In the genomic region with DNA sequence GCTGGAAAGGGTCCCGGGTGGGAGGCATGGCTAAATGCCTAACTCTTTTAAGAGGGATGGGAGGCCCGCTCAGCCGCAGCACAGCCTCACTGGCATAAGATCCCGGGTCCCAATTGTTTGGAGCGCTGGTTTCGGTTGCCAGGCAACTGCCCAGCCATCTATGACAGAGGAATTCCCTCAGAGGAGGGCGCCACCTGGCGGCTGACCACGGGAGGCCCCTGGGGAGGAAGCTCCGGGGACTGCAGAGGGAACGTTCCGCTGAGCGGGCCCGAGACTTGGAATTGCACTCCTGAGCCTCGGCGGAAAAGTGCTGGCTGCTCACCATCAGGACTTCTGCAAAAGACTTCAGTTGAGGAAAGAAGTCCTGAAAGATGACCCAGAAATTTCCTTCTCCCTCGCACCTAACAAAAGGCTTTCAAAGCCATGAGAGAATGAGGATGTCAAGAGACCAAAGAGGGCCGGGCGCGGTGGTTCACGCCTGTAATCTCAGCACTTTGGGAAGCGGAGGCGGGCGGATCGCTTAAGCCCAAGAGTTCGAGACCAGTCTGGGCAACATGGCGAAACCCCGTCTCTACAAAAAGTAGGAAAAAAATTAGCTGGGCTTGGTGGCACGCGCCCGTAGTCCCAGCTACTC, we compare ENCODE assay signal across 1 cellular context.
TF ChIP-seq lines count a peak whose summit lies in the region.

No MANE protein-coding gene starts in this region.

TF ChIP-seq in HepG2, 621 proteins besides CTCF, POLR2A, EP300 and RAD21 (continued from another document and continues in another):
- TF ChIP-seq, protein P1, sequence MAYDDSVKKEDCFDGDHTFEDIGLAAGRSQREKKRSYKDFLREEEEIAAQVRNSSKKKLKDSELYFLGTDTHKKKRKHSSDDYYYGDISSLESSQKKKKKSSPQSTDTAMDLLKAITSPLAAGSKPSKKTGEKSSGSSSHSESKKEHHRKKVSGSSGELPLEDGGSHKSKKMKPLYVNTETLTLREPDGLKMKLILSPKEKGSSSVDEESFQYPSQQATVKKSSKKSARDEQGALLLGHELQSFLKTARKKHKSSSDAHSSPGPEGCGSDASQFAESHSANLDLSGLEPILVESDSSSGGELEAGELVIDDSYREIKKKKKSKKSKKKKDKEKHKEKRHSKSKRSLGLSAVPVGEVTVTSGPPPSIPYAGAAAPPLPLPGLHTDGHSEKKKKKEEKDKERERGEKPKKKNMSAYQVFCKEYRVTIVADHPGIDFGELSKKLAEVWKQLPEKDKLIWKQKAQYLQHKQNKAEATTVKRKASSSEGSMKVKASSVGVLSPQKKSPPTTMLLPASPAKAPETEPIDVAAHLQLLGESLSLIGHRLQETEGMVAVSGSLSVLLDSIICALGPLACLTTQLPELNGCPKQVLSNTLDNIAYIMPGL (CRISPR knock-in tag; IDR thresholded peaks at IDR 0.05; ENCODE audit: borderline replicate concordance in 1 of 2, low read depth in 1 of 2): peak in 1 of 2 experiments; percentile 68; a peak in 1 of 4 replicates
- TF ChIP-seq RFX1 (IDR thresholded peaks at IDR 0.05) (peak; percentile 80), ZNF263 (CRISPR knock-in tag; IDR thresholded peaks at IDR 0.05) (peak; percentile 66; the same call in 1 of the 2 replicates), ZNF792 (CRISPR knock-in tag; IDR thresholded peaks at IDR 0.05) (0 out of 2 replicates have a peak, but pooled peaks have one; percentile 42), SP140L (CRISPR knock-in tag; IDR thresholded peaks at IDR 0.05; ENCODE audit: borderline replicate concordance) (0 out of 2 replicates have a peak, but pooled peaks have one; percentile 37), ZFP62 (CRISPR knock-in tag; IDR thresholded peaks at IDR 0.05) (no peak), MYC (CRISPR knock-in tag; IDR thresholded peaks at IDR 0.05; ENCODE audit: borderline replicate concordance) (peak; percentile 31; the same call in 1 of the 2 replicates), ZNF615 (CRISPR knock-in tag; IDR thresholded peaks at IDR 0.05; ENCODE audit: borderline replicate concordance) (no peak), MEIS2 (CRISPR knock-in tag; IDR thresholded peaks at IDR 0.05) (no peak), MED1 (CRISPR knock-in tag; IDR thresholded peaks at IDR 0.05) (0 out of 2 replicates have a peak, but pooled peaks have one; percentile 33), KLF16 (CRISPR knock-in tag; IDR thresholded peaks at IDR 0.05) (peak in 1 of 2 experiments; percentile 69; a peak in 1 of 4 replicates), ZNF788 (CRISPR knock-in tag; IDR thresholded peaks at IDR 0.05; ENCODE audit: borderline replicate concordance) (no peak), ZNF747 (CRISPR knock-in tag; IDR thresholded peaks at IDR 0.05; ENCODE audit: borderline replicate concordance) (no peak), CBFB (CRISPR knock-in tag; IDR thresholded peaks at IDR 0.05) (peak; percentile 72; the same call in 1 of the 2 replicates), PPARG (CRISPR knock-in tag; conservative IDR thresholded peaks at IDR 0.05) (peak; percentile 49; the same call in 1 of the 2 replicates), ZNF24 (IDR thresholded peaks at IDR 0.05) (no peak), ZFP36 (IDR thresholded peaks at IDR 0.05; ENCODE audit: borderline replicate concordance, low read depth, low read length, partially characterized antibody) (peak; percentile 3), KDM3A (CRISPR knock-in tag; IDR thresholded peaks at IDR 0.05; ENCODE audit: low read depth) (peak; percentile 65; the same call in 1 of the 2 replicates), ZNF331 (CRISPR knock-in tag; IDR thresholded peaks at IDR 0.05) (0 out of 2 replicates have a peak, but pooled peaks have one; percentile 18), XRCC5 (optimal IDR thresholded peaks at IDR 0.05; ENCODE audit: low read length) (peak; percentile 90), TARDBP (CRISPR knock-in tag; IDR thresholded peaks at IDR 0.05) (0 out of 2 replicates have a peak, but pooled peaks have one; percentile 35), TOE1 (CRISPR knock-in tag; IDR thresholded peaks at IDR 0.05) (no peak), HIVEP1 (CRISPR knock-in tag; IDR thresholded peaks at IDR 0.05) (no peak), SALL1 (CRISPR knock-in tag; IDR thresholded peaks at IDR 0.05) (peak; percentile 66), ZMYM4 (CRISPR knock-in tag; IDR thresholded peaks at IDR 0.05) (peak; percentile 66; the same call in 1 of the 2 replicates)
- TF ChIP-seq, protein P2, sequence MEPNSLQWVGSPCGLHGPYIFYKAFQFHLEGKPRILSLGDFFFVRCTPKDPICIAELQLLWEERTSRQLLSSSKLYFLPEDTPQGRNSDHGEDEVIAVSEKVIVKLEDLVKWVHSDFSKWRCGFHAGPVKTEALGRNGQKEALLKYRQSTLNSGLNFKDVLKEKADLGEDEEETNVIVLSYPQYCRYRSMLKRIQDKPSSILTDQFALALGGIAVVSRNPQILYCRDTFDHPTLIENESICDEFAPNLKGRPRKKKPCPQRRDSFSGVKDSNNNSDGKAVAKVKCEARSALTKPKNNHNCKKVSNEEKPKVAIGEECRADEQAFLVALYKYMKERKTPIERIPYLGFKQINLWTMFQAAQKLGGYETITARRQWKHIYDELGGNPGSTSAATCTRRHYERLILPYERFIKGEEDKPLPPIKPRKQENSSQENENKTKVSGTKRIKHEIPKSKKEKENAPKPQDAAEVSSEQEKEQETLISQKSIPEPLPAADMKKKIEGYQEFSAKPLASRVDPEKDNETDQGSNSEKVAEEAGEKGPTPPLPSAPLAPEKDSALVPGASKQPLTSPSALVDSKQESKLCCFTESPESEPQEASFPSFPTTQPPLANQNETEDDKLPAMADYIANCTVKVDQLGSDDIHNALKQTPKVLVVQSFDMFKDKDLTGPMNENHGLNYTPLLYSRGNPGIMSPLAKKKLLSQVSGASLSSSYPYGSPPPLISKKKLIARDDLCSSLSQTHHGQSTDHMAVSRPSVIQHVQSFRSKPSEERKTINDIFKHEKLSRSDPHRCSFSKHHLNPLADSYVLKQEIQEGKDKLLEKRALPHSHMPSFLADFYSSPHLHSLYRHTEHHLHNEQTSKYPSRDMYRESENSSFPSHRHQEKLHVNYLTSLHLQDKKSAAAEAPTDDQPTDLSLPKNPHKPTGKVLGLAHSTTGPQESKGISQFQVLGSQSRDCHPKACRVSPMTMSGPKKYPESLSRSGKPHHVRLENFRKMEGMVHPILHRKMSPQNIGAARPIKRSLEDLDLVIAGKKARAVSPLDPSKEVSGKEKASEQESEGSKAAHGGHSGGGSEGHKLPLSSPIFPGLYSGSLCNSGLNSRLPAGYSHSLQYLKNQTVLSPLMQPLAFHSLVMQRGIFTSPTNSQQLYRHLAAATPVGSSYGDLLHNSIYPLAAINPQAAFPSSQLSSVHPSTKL (CRISPR knock-in tag; IDR thresholded peaks at IDR 0.05): peak; percentile 42; the same call in 1 of the 2 replicates
- TF ChIP-seq, protein P3, sequence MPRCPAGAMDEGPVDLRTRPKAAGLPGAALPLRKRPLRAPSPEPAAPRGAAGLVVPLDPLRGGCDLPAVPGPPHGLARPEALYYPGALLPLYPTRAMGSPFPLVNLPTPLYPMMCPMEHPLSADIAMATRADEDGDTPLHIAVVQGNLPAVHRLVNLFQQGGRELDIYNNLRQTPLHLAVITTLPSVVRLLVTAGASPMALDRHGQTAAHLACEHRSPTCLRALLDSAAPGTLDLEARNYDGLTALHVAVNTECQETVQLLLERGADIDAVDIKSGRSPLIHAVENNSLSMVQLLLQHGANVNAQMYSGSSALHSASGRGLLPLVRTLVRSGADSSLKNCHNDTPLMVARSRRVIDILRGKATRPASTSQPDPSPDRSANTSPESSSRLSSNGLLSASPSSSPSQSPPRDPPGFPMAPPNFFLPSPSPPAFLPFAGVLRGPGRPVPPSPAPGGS (CRISPR knock-in tag; IDR thresholded peaks at IDR 0.05): no peak
- TF ChIP-seq, protein P4, sequence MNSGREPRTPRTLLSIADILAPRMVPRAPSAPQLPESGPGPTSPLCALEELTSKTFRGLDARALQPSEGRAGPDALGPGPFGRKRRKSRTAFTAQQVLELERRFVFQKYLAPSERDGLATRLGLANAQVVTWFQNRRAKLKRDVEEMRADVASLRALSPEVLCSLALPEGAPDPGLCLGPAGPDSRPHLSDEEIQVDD (CRISPR knock-in tag; IDR thresholded peaks at IDR 0.05; ENCODE audit: borderline replicate concordance): no peak
- TF ChIP-seq, protein P5, sequence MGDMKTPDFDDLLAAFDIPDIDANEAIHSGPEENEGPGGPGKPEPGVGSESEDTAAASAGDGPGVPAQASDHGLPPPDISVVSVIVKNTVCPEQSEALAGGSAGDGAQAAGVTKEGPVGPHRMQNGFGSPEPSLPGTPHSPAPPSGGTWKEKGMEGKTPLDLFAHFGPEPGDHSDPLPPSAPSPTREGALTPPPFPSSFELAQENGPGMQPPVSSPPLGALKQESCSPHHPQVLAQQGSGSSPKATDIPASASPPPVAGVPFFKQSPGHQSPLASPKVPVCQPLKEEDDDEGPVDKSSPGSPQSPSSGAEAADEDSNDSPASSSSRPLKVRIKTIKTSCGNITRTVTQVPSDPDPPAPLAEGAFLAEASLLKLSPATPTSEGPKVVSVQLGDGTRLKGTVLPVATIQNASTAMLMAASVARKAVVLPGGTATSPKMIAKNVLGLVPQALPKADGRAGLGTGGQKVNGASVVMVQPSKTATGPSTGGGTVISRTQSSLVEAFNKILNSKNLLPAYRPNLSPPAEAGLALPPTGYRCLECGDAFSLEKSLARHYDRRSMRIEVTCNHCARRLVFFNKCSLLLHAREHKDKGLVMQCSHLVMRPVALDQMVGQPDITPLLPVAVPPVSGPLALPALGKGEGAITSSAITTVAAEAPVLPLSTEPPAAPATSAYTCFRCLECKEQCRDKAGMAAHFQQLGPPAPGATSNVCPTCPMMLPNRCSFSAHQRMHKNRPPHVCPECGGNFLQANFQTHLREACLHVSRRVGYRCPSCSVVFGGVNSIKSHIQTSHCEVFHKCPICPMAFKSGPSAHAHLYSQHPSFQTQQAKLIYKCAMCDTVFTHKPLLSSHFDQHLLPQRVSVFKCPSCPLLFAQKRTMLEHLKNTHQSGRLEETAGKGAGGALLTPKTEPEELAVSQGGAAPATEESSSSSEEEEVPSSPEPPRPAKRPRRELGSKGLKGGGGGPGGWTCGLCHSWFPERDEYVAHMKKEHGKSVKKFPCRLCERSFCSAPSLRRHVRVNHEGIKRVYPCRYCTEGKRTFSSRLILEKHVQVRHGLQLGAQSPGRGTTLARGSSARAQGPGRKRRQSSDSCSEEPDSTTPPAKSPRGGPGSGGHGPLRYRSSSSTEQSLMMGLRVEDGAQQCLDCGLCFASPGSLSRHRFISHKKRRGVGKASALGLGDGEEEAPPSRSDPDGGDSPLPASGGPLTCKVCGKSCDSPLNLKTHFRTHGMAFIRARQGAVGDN (CRISPR knock-in tag; IDR thresholded peaks at IDR 0.05): peak; percentile 63
- TF ChIP-seq, protein P6, sequence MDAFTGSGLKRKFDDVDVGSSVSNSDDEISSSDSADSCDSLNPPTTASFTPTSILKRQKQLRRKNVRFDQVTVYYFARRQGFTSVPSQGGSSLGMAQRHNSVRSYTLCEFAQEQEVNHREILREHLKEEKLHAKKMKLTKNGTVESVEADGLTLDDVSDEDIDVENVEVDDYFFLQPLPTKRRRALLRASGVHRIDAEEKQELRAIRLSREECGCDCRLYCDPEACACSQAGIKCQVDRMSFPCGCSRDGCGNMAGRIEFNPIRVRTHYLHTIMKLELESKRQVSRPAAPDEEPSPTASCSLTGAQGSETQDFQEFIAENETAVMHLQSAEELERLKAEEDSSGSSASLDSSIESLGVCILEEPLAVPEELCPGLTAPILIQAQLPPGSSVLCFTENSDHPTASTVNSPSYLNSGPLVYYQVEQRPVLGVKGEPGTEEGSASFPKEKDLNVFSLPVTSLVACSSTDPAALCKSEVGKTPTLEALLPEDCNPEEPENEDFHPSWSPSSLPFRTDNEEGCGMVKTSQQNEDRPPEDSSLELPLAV (CRISPR knock-in tag; conservative IDR thresholded peaks at IDR 0.05; ENCODE audit: low read depth): no peak
- TF ChIP-seq, protein P7, sequence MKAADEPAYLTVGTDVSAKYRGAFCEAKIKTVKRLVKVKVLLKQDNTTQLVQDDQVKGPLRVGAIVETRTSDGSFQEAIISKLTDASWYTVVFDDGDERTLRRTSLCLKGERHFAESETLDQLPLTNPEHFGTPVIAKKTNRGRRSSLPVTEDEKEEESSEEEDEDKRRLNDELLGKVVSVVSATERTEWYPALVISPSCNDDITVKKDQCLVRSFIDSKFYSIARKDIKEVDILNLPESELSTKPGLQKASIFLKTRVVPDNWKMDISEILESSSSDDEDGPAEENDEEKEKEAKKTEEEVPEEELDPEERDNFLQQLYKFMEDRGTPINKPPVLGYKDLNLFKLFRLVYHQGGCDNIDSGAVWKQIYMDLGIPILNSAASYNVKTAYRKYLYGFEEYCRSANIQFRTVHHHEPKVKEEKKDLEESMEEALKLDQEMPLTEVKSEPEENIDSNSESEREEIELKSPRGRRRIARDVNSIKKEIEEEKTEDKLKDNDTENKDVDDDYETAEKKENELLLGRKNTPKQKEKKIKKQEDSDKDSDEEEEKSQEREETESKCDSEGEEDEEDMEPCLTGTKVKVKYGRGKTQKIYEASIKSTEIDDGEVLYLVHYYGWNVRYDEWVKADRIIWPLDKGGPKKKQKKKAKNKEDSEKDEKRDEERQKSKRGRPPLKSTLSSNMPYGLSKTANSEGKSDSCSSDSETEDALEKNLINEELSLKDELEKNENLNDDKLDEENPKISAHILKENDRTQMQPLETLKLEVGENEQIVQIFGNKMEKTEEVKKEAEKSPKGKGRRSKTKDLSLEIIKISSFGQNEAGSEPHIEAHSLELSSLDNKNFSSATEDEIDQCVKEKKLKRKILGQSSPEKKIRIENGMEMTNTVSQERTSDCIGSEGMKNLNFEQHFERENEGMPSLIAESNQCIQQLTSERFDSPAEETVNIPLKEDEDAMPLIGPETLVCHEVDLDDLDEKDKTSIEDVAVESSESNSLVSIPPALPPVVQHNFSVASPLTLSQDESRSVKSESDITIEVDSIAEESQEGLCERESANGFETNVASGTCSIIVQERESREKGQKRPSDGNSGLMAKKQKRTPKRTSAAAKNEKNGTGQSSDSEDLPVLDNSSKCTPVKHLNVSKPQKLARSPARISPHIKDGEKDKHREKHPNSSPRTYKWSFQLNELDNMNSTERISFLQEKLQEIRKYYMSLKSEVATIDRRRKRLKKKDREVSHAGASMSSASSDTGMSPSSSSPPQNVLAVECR (CRISPR knock-in tag; IDR thresholded peaks at IDR 0.05; ENCODE audit: borderline replicate concordance): peak; percentile 51; the same call in 1 of the 2 replicates
